Comparison of ENCODE assay signal across 8 cellular contexts in genomic region chr3:67654099-67654831, GRCh38. TPM values are rescaled to one million over a fixed set of nuclear protein-coding genes. Genes with fewer than 3 reads are reported as not detected.
DNase-seq lines count a peak whose midpoint lies in the region; ATAC-seq and TF ChIP-seq lines count a peak whose summit lies in the region.

Gene SUCLG2 (minus strand): TSS chr3:67654612. CDS start chr3:67654586, 26 bp downstream.

- peak within 1 kb of the TSS; percentile 75 for H3K4me3 Mint-ChIP-seq in Caco-2 (ENCODE audit: unreplicated experiment)
- H3K4me3 Mint-ChIP-seq in activated T-cell treated with anti-CD3 and anti-CD28 coated beads, Interleukin-2, amount 50 U/mL, for 72 hours = peak within 1 kb of the TSS; percentile 77 to 83
- peak within 1 kb of the TSS; percentile 77 to 95 (median 92) for H3K4me3 Mint-ChIP-seq in naive B cell
- H3K4me3 Mint-ChIP-seq in stimulated activated memory B cell treated with anti-CD40 and anti-IgM and Interleukin-4, amounts not matched to agents 10 μg/mL and 1 μg/mL and 100 μg/mL, for 72 hours = peak within 1 kb of the TSS; percentile 81

- H3K36me3 ChIP-seq in Caco-2 (ENCODE audit: control insufficient read depth, insufficient read depth, low read length) = no peaks in the 10 kb centered on the region
- no peaks in the 10 kb centered on the region for H3K36me3 ChIP-seq in PC-9 (ENCODE audit: low read depth)
- no peaks in the 10 kb centered on the region for H3K36me3 ChIP-seq in esophagus squamous epithelium

- H3K27ac ChIP-seq in PC-9 = peak within 1 kb of the TSS; percentile 74
- peak within 1 kb of the TSS; percentile 87 to 98 (median 97) for H3K27ac ChIP-seq in esophagus squamous epithelium

- WGBS in esophagus squamous epithelium, 2 donors = 0 to 1% methylated on average over 21 to 23 of the region's 66 CpGs

- POLR2A ChIA-PET in Caco-2 (lab: Charles Lee) (no interaction called here), PC-9 (lab: Charles Lee; ENCODE audit: unreplicated experiment) (interaction anchor here (0.5 to 0.7 kb wide), 2 partner anchors 16 to 20 kb away, joined by 4 to 5 read pairs; no protein-coding TSS in a partner anchor)

- H3K9me2 ChIP-seq in PC-9 (ENCODE audit: insufficient read depth) = no peaks in the 10 kb centered on the region

- H3K9me3 Mint-ChIP-seq in Caco-2 (ENCODE audit: unreplicated experiment) (no peaks in the 10 kb centered on the region), naive B cell (peaks cover 0 to 2% (median 0%) of the 10 kb centered on the region in 7 donors)
- peaks cover 0 to 6% of the 10 kb centered on the region in 2 donors for H3K9me3 Mint-ChIP-seq in activated T-cell treated with anti-CD3 and anti-CD28 coated beads, Interleukin-2, amount 50 U/mL, for 72 hours
- no peaks in the 10 kb centered on the region for H3K9me3 Mint-ChIP-seq in stimulated activated memory B cell treated with anti-CD40 and anti-IgM and Interleukin-4, amounts not matched to agents 10 μg/mL and 1 μg/mL and 100 μg/mL, for 72 hours

- CTCF ChIA-PET in Caco-2 (lab: Charles Lee) = no interaction called here
- CTCF ChIA-PET in PC-9 (lab: Charles Lee) = interaction anchor here (0.6 kb wide), 1 partner anchor 18 kb away, joined by 7 read pairs; no protein-coding TSS in a partner anchor

- ATAC-seq in GM19463 (IDR thresholded peaks at IDR 0.05; ENCODE audit: unreplicated experiment) = peak; percentile 66
- ATAC-seq in activated T-cell treated with anti-CD3 and anti-CD28 coated beads, Interleukin-2, amount 50 U/mL, for 72 hours (replicated peaks in 1 of 2) = peak; percentile 63 to 79
- peak; percentile 74 for ATAC-seq in naive B cell (ENCODE audit: low read depth in 2 of 2)
- ATAC-seq in stimulated activated memory B cell treated with anti-CD40 and anti-IgM and Interleukin-4, amounts not matched to agents 10 μg/mL and 1 μg/mL and 100 μg/mL, for 72 hours = peak; percentile 89

- BruUV-seq in Caco-2 (replicated peaks; lab: Mats Ljungman, UMichigan) (no TSS peak), PC-9 (replicated peaks; lab: Mats Ljungman, UMichigan) (no TSS peak)

- no peaks in the 10 kb centered on the region for H4K20me1 ChIP-seq in PC-9 (ENCODE audit: insufficient read depth)

- peak within 1 kb of the TSS; percentile 70 for H3K27ac Mint-ChIP-seq in Caco-2 (ENCODE audit: unreplicated experiment)
- H3K27ac Mint-ChIP-seq in activated T-cell treated with anti-CD3 and anti-CD28 coated beads, Interleukin-2, amount 50 U/mL, for 72 hours = peak within 1 kb of the TSS; percentile 80
- H3K27ac Mint-ChIP-seq in naive B cell = peak within 1 kb of the TSS; percentile 42 to 97 (median 84)
- peak within 1 kb of the TSS; percentile 87 for H3K27ac Mint-ChIP-seq in stimulated activated memory B cell treated with anti-CD40 and anti-IgM and Interleukin-4, amounts not matched to agents 10 μg/mL and 1 μg/mL and 100 μg/mL, for 72 hours

- peak; percentile 91 to 92 for DNase-seq in Caco-2
- DNase-seq in HS-27A (ENCODE audit: low read depth) = peak; percentile 74
- peak; percentile 60 to 83 for DNase-seq in PC-9
- DNase-seq in activated T-cell treated with anti-CD3 and anti-CD28 coated beads, Interleukin-2, amount 50 U/mL, for 72 hours = peak; percentile 88 to 89
- DNase-seq in esophagus squamous epithelium (lab: John Stamatoyannopoulos, UW) = peak; percentile 53
- DNase-seq in naive B cell = peak; percentile 72

- peaks cover 5% of the 10 kb centered on the region for H3K36me3 Mint-ChIP-seq in Caco-2 (ENCODE audit: insufficient read depth, unreplicated experiment)
- peaks cover 2 to 14% of the 10 kb centered on the region in 2 donors for H3K36me3 Mint-ChIP-seq in activated T-cell treated with anti-CD3 and anti-CD28 coated beads, Interleukin-2, amount 50 U/mL, for 72 hours (ENCODE audit: insufficient read depth in 2 of 2)
- H3K36me3 Mint-ChIP-seq in naive B cell = peaks cover 0 to 4% of the 10 kb centered on the region in 2 donors
- peaks cover 14% of the 10 kb centered on the region for H3K36me3 Mint-ChIP-seq in stimulated activated memory B cell treated with anti-CD40 and anti-IgM and Interleukin-4, amounts not matched to agents 10 μg/mL and 1 μg/mL and 100 μg/mL, for 72 hours

- intact Hi-C loops in Caco-2 (cut with micrococcal nuclease; ENCODE audit: unreplicated experiment) (loop anchor here (2.0 kb wide), 1 partner anchor 53 kb away; no protein-coding TSS in a partner anchor), PC-9 (cut with micrococcal nuclease; ENCODE audit: unreplicated experiment) (no loop called here), esophagus squamous epithelium (cut with DNase I) (no loop called here)

- H3K79me2 ChIP-seq in PC-9 (ENCODE audit: low read depth) = peaks cover 12% of the 10 kb centered on the region; the same call in 1 of the 2 replicates

- H3K27me3 ChIP-seq in Caco-2 (replicated peaks; ENCODE audit: control insufficient read depth, insufficient read depth, low read length) (no peaks in the 10 kb centered on the region), PC-9 (ENCODE audit: insufficient read depth, low read depth) (no peaks in the 10 kb centered on the region), esophagus squamous epithelium (no peaks in the 10 kb centered on the region)

- peak within 1 kb of the TSS; percentile 95 for H2AFZ ChIP-seq in PC-9

- H3K4me1 Mint-ChIP-seq in Caco-2 (ENCODE audit: low read depth, unreplicated experiment) (peaks cover 19% of the 10 kb centered on the region), naive B cell (peaks cover 41 to 75% (median 62%) of the 10 kb centered on the region in 3 donors)
- H3K4me1 Mint-ChIP-seq in activated T-cell treated with anti-CD3 and anti-CD28 coated beads, Interleukin-2, amount 50 U/mL, for 72 hours (ENCODE audit: low read depth) = peaks cover 49% of the 10 kb centered on the region
- peaks cover 54% of the 10 kb centered on the region for H3K4me1 Mint-ChIP-seq in stimulated activated memory B cell treated with anti-CD40 and anti-IgM and Interleukin-4, amounts not matched to agents 10 μg/mL and 1 μg/mL and 100 μg/mL, for 72 hours

- TF ChIP-seq CTCF in Caco-2 (IDR thresholded peaks at IDR 0.05; ENCODE audit: insufficient read depth in 1 of 2, low read depth in 1 of 2, low read length in 1 of 2, severe bottlenecking in 1 of 2, unreplicated experiment in 1 of 2) = no peak
- no peak for TF ChIP-seq CTCF in PC-9 (conservative IDR thresholded peaks at IDR 0.05)
- TF ChIP-seq CTCF in esophagus squamous epithelium (IDR thresholded peaks at IDR 0.05) = no peak

- no peaks in the 10 kb centered on the region for H3F3A ChIP-seq in PC-9 (ENCODE audit: insufficient read depth, low read depth)

- H3K4me3 ChIP-seq in Caco-2 (ENCODE audit: low read depth, low read length) (peak within 1 kb of the TSS; percentile 72), PC-9 (peak within 1 kb of the TSS; percentile 86), esophagus squamous epithelium (peak within 1 kb of the TSS; percentile 74 to 100 (median 97))

- H3K9me3 ChIP-seq in Caco-2 = no peaks in the 10 kb centered on the region
- no peaks in the 10 kb centered on the region for H3K9me3 ChIP-seq in PC-9 (ENCODE audit: insufficient read depth, low read depth)
- no peaks in the 10 kb centered on the region for H3K9me3 ChIP-seq in esophagus squamous epithelium

- H3K27me3 Mint-ChIP-seq in Caco-2 (ENCODE audit: insufficient read depth, unreplicated experiment) (no peaks in the 10 kb centered on the region), naive B cell (no peaks in the 10 kb centered on the region)
- no peaks in the 10 kb centered on the region for H3K27me3 Mint-ChIP-seq in activated T-cell treated with anti-CD3 and anti-CD28 coated beads, Interleukin-2, amount 50 U/mL, for 72 hours (ENCODE audit: low read depth)
- H3K27me3 Mint-ChIP-seq in stimulated activated memory B cell treated with anti-CD40 and anti-IgM and Interleukin-4, amounts not matched to agents 10 μg/mL and 1 μg/mL and 100 μg/mL, for 72 hours = no peaks in the 10 kb centered on the region

- peak in 3 of 4 donors; percentile 12 to 75 (median 36) for TF ChIP-seq POLR2A in esophagus squamous epithelium (IDR thresholded peaks at IDR 0.05)

- H3K4me1 ChIP-seq in Caco-2 = peaks cover 27% of the 10 kb centered on the region
- no peaks in the 10 kb centered on the region for H3K4me1 ChIP-seq in PC-9 (replicated peaks; ENCODE audit: insufficient read depth)
- peaks cover 0 to 47% (median 3%) of the 10 kb centered on the region in 3 donors for H3K4me1 ChIP-seq in esophagus squamous epithelium

- H3K4me2 ChIP-seq in PC-9 = peak within 1 kb of the TSS; percentile 88

RNA-seq across cellular contexts. Expression of gene SUCLG2, which starts in this region (rescaled TPM):
- total RNA-seq in Caco-2 (2022) (50.3 and 53.5 TPM in 2 replicates), PC-9 (2021) (46.6 and 59.4 TPM in 2 replicates), esophagus squamous epithelium (10 to 100 TPM; 29.4 to 55.4 (median 38.8) TPM)
- total RNA-seq in activated T-cell treated with anti-CD3 and anti-CD28 coated beads, Interleukin-2, amount 50 U/mL, for 72 hours = 10 to 100 TPM; 35.8 to 39.5 TPM
- polyA plus RNA-seq in naive B cell (ENCODE audit: low read depth in 6 of 6) = 10 to 100 TPM; 49.5 to 94.4 (median 57.9) TPM

Comparison
In these comparisons a context has a peak if more than half of its experiments do, and no peak if none do; other contexts are left out.
1. Peak in every context shown above with its lines: DNase-seq, ATAC-seq, H3K4me3 ChIP-seq and H3K27ac ChIP-seq.